1 cellular context compared by ENCODE assay signal in the genomic region with DNA sequence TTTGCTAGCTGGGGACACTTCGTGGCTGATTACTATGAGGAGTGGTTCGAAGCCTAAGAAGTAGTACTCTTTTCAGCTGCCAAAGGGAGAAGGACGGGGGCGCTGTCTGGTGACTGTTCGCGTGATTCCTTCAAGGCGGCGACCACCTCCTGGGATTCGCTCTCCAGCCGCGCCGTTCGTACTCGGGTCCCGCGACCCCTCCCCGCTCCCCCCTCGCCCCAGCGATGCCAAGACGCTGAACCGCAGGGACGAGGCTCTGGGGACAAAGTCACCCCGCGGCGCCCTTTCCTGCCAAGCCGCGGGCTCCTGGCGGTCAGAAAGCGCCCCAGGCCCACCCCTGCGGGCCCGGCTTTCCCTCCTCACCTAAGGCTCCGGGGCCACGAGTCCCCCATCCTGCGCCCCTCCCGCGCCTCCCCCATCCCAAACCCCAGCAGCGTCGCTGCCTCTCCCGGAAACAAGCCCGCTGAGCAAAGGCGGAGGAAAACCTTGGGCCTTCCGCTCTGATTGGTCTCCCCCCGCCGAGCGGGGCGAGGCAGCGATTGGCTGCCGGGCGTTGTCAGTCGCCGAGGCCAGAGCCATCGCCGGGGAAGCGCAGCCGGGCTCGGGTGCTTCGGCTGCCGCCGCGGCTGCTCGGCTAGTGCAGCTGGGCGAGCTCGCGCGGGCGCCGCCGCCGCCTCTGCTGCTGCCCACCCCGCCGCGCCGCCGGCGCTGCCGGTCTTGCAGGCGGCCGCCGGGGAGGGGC.
TF ChIP-seq lines count a peak whose summit lies in the region.

Gene B3GALT1, plus strand, starts transcription at position 572 of the 742 bp plus-strand sequence.

TF ChIP-seq in PFSK-1, 5 proteins besides CTCF, POLR2A, EP300 and RAD21 (continued from another document):
- TF ChIP-seq REST (IDR thresholded peaks at IDR 0.05; ENCODE audit: insufficient read depth in 1 of 2, low read depth in 2 of 2, low read length in 2 of 2) = no peak
